ENCODE assay signal across 1 cellular context in genomic region chr5:5145651-5146529, GRCh38.
TF ChIP-seq lines count a peak whose summit lies in the region.

No MANE protein-coding gene starts in this region.

TF ChIP-seq in SK-N-SH, 30 proteins besides CTCF, POLR2A, EP300 and RAD21:
- TF ChIP-seq FOXM1 (IDR thresholded peaks at IDR 0.05; ENCODE audit: low read depth): no peak
- TF ChIP-seq GABPA (IDR thresholded peaks at IDR 0.05; ENCODE audit: low read depth): no peak
